ENCODE assay signal across 2 cellular contexts in the genomic region with DNA sequence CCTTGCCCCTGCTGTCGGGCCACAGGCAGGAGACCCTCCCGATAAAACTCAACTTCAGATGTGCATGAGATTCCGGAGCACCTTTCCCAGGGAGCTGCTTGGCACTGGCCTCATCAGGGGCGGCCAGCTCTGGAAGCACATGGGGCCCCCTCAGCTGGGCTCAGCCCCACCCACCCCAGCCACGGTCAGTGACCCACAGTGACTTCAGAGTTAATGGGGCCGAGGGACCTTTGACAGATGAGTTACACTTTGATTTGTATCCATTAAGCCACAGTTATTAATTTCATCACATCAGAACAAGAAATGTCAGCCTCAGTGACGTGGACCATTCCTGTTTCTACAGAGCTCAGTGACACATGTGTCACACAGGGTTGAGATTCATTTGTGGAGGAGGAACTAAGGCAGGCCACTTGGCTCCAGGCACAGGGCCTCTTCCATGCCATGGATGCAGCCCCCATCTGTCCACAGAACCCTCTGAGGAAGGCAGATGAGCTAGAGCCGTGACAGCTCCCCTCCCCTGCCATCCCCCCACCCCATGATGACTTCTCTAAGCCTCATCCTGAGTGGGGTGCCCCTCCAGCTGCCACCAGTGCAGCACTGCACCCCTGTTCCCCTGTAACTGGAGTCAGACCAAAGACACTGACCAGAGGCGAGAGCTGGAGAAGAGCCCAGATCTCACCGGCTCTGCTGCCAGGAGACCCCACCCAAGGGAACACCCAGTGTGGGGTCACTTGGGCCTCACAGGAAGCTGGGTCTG.
TF ChIP-seq lines count a peak whose summit lies in the region.

No MANE protein-coding gene starts in this region.

TF ChIP-seq in GM12891, 5 proteins besides CTCF, POLR2A, EP300 and RAD21:
- TF ChIP-seq SPI1 (IDR thresholded peaks at IDR 0.05; ENCODE audit: low read depth, low read length) (no peak), PAX5 (IDR thresholded peaks at IDR 0.05; ENCODE audit: insufficient read depth, low read length, severe bottlenecking) (no peak), TAF1 (IDR thresholded peaks at IDR 0.05; ENCODE audit: low read depth, low read length) (no peak), POU2F2 (IDR thresholded peaks at IDR 0.05; ENCODE audit: low read depth, low read length) (no peak)
TF ChIP-seq in GM12891: peak in this region for 0.

TF ChIP-seq in H1, 55 proteins besides CTCF, POLR2A, EP300 and RAD21:
- TF ChIP-seq SIN3A (conservative IDR thresholded peaks at IDR 0.05 in 1 of 2, IDR thresholded peaks at IDR 0.05 in 1 of 2; ENCODE audit: low read depth in 1 of 2, low read length in 2 of 2): no peak
- TF ChIP-seq BCL11A (IDR thresholded peaks at IDR 0.05; ENCODE audit: low read depth in 2 of 2, low read length in 2 of 2): no peak
- TF ChIP-seq GTF2F1 (IDR thresholded peaks at IDR 0.05; ENCODE audit: borderline replicate concordance, low read depth, low read length): no peak
- no peak for TF ChIP-seq SAP30 (IDR thresholded peaks at IDR 0.05; ENCODE audit: insufficient read depth, insufficient replicate concordance, low read length)
- no peak for TF ChIP-seq USF2 (IDR thresholded peaks at IDR 0.05; ENCODE audit: low read length)
- TF ChIP-seq SP4 (IDR thresholded peaks at IDR 0.05; ENCODE audit: low read length): no peak
